12 cellular contexts compared by ENCODE assay signal in the genomic region with DNA sequence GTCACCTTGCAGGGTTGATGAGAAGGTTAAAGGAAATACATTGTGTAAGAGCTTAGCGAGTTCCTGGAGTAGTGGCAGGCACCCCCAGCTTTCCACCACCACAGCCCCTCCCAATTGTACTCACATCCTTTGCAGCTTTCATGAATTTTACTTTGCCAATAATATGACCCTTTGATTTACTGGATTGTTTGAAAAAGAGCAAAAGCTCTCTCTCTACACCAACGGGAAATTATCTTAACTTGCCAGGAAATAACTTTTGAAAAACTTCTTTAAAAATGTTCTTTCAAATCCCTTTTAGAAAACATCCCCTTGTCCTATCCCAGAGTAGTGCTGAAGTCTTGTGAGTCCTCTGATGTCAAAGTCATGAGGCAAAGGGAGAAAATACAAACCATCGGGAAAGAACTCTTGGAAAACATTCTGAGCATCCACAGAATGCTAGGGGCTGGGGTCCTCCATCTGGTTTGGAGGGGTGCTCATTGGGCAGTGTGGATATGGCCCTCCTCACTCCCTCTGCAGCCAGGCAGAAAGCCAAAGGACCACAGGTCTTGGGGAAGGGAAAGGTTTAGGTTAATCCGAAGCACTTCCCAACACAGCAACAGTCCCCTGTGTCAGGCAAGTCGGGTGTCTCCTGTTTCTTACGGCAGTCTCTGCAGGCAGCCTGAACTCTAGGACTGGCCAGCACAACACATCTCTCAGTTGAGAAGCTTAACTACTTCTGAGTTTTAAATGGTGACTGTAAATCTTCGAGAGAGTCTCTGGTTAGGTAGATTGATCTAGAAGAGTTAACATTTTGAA. TPM values are rescaled to one million over a fixed set of nuclear protein-coding genes. Genes with fewer than 3 reads are reported as not detected.
A peak's percentile ranks its signal among the peaks of the same experiment; 100 is the strongest.
DNase-seq lines count a peak whose midpoint lies in the region; ATAC-seq and TF ChIP-seq lines count a peak whose summit lies in the region.
"Had no signal": no experiment of that assay in that cellular context is flagged by ENCODE, and none has a peak within 500 bp of the region (broad histone marks: within the 10 kb centered on the region; RNA-seq: fewer than 3 reads in every experiment).

No MANE protein-coding gene starts in this region.

- intact Hi-C loops in left ventricle myocardium inferior (cut with micrococcal nuclease) = no loop called here
- intact Hi-C loops in CD4-positive, alpha-beta T cell (cut with DNase I, micrococcal nuclease) = no loop called here

- no peak for DNase-seq in chondrocyte (ENCODE audit: low spot score)
- no peak for DNase-seq in left ventricle myocardium inferior
- no peak for DNase-seq in omental fat pad (ENCODE audit: low spot score)
- DNase-seq in tibial nerve (ENCODE audit: low spot score in 2 of 2) = no peak
- DNase-seq in activated gamma-delta T cell treated with Interleukin-2 at 50 U/mL for 16 hours = no peak
- DNase-seq in CD4-positive, alpha-beta T cell = no peak
- DNase-seq in pons (ENCODE audit: low spot score) = no peak
- DNase-seq: activated T-cell treated with anti-CD3 and anti-CD28 coated beads, Interleukin-2, amount 50 U/mL, for 24 hours; dermis blood vessel endothelial cell; NCI-H2171; retina had no signal

- no peaks in the 10 kb centered on the region for H3K27me3 Mint-ChIP-seq in chondrocyte (ENCODE audit: low read depth)
- H3K27me3 Mint-ChIP-seq in CD4-positive, alpha-beta T cell = peaks cover 12% of the 10 kb centered on the region

- CTCF ChIA-PET in CD4-positive, alpha-beta T cell (lab: Charles Lee) = no interaction called here

- peaks cover 34% of the 10 kb centered on the region for H3K4me1 Mint-ChIP-seq in chondrocyte (ENCODE audit: low read depth)
- no peaks in the 10 kb centered on the region for H3K4me1 Mint-ChIP-seq in CD4-positive, alpha-beta T cell (ENCODE audit: low read depth)

- POLR2A ChIA-PET in CD4-positive, alpha-beta T cell (lab: Charles Lee) = no interaction called here

- peak overlapping the region; percentile 66 for H3K27ac ChIP-seq in left ventricle myocardium inferior (replicated peaks)
- peak overlapping the region; percentile 55 to 91 (median 73) for H3K27ac ChIP-seq in tibial nerve
- H3K27ac ChIP-seq in CD4-positive, alpha-beta T cell (ENCODE audit: low read depth, low read length) = no peak overlapping the region

- TF ChIP-seq CTCF in chondrocyte (IDR thresholded peaks at IDR 0.05) (no peak), left ventricle myocardium inferior (IDR thresholded peaks at IDR 0.05; ENCODE audit: borderline replicate concordance) (no peak), omental fat pad (IDR thresholded peaks at IDR 0.05) (no peak), tibial nerve (IDR thresholded peaks at IDR 0.05) (no peak)
- no peak for TF ChIP-seq CTCF in CD4-positive, alpha-beta T cell (IDR thresholded peaks at IDR 0.05)

- H3K9me3 ChIP-seq in left ventricle myocardium inferior (replicated peaks) (no peaks in the 10 kb centered on the region), tibial nerve (no peaks in the 10 kb centered on the region)
- H3K9me3 ChIP-seq in CD4-positive, alpha-beta T cell (ENCODE audit: control insufficient read depth, low read length) = no peaks in the 10 kb centered on the region

- peak in 1 of 2 donors; percentile 48 for TF ChIP-seq EP300 in tibial nerve (IDR thresholded peaks at IDR 0.05)

- no peak overlapping the region for H3K4me3 ChIP-seq in left ventricle myocardium inferior
- no peak overlapping the region for H3K4me3 ChIP-seq in tibial nerve

- no peaks in the 10 kb centered on the region for H3K36me3 ChIP-seq in left ventricle myocardium inferior
- peaks cover 0 to 16% (median 0%) of the 10 kb centered on the region in 3 donors for H3K36me3 ChIP-seq in tibial nerve

- H3K9me3 Mint-ChIP-seq in chondrocyte (ENCODE audit: low read depth) = no peaks in the 10 kb centered on the region
- H3K9me3 Mint-ChIP-seq in CD4-positive, alpha-beta T cell = no peaks in the 10 kb centered on the region
- H3K9me3 Mint-ChIP-seq: activated T-cell treated with anti-CD3 and anti-CD28 coated beads, Interleukin-2, amount 50 U/mL, for 24 hours had no signal

- H3K4me1 ChIP-seq in left ventricle myocardium inferior = peaks cover 41% of the 10 kb centered on the region
- peaks cover 6 to 52% (median 23%) of the 10 kb centered on the region in 4 donors for H3K4me1 ChIP-seq in tibial nerve

- H3K27me3 ChIP-seq in left ventricle myocardium inferior (ENCODE audit: low read depth) (peaks cover 10% of the 10 kb centered on the region), tibial nerve (no peaks in the 10 kb centered on the region)
- H3K27me3 ChIP-seq in CD4-positive, alpha-beta T cell (ENCODE audit: control insufficient read depth, insufficient read depth, low read length) = no peaks in the 10 kb centered on the region

- H3K36me3 Mint-ChIP-seq in chondrocyte (ENCODE audit: low read depth) = peaks cover 3% of the 10 kb centered on the region
- H3K36me3 Mint-ChIP-seq in CD4-positive, alpha-beta T cell (ENCODE audit: low read depth) = no peaks in the 10 kb centered on the region

- no peak for TF ChIP-seq POLR2A in tibial nerve (IDR thresholded peaks at IDR 0.05)

- WGBS in tibial nerve, 2 donors = 28 to 37% methylated on average over 7 of the region's 7 CpGs

- no peak overlapping the region for H3K4me3 Mint-ChIP-seq in chondrocyte (ENCODE audit: unreplicated experiment)
- no peak overlapping the region for H3K4me3 Mint-ChIP-seq in CD4-positive, alpha-beta T cell
- H3K4me3 Mint-ChIP-seq: activated T-cell treated with anti-CD3 and anti-CD28 coated beads, Interleukin-2, amount 50 U/mL, for 24 hours had no signal

- ATAC-seq in omental fat pad (ENCODE audit: low FRiP score) (peak; percentile 29), GM21825 (IDR thresholded peaks at IDR 0.05; ENCODE audit: unreplicated experiment) (no peak)
- ATAC-seq in CD4-positive, alpha-beta T cell (ENCODE audit: poor library complexity) = no peak

- H3K27ac Mint-ChIP-seq in chondrocyte (ENCODE audit: unreplicated experiment) = peak overlapping the region; percentile 23
- no peak overlapping the region for H3K27ac Mint-ChIP-seq in CD4-positive, alpha-beta T cell
- H3K27ac Mint-ChIP-seq: activated T-cell treated with anti-CD3 and anti-CD28 coated beads, Interleukin-2, amount 50 U/mL, for 24 hours had no signal

RNA-seq across cellular contexts. Expression of a gene that starts 36.5 kb away (rescaled TPM):
- total RNA-seq in chondrocyte = 7.3 to 11.3 TPM (median 8.6 TPM) in 3 replicates
- total RNA-seq in left ventricle myocardium inferior = 6.7 TPM
- 100 to 1,000 TPM in 1 of 4 donors, 10 to 100 TPM in 3; 28.1 to 103 (median 54.0) TPM for total RNA-seq in omental fat pad
- 10 to 100 TPM; 27.6 to 63.2 (median 48.1) TPM for total RNA-seq in tibial nerve
- not detected for total RNA-seq in CD4-positive, alpha-beta T cell
